In genomic region chr3:74119221-74119620, GRCh38 we compare ENCODE assay signal across 22 cellular contexts.
"Had no signal": no experiment of that assay in that cellular context is flagged by ENCODE, and none has a peak within 500 bp of the region (broad histone marks: within the 10 kb centered on the region; RNA-seq: fewer than 3 reads in every experiment).

No MANE protein-coding gene starts in this region.

- H3K27me3 ChIP-seq: foreskin keratinocyte, neutrophil, right atrium auricular region, thyroid gland had no signal

- H3K27ac Mint-ChIP-seq: activated naive CD8-positive, alpha-beta T cell treated with anti-CD3 and anti-CD28 coated beads for 36 hours; natural killer cell; stimulated activated naive CD8-positive, alpha-beta T cell treated with anti-CD3 and anti-CD28 coated beads, Interleukin-15, Interleukin-2, amounts not matched to agents 100 ng/mL and 50 ng/mL, for 24 hours had no signal

- H3K27me3 Mint-ChIP-seq: activated naive CD8-positive, alpha-beta T cell treated with anti-CD3 and anti-CD28 coated beads for 36 hours; stimulated activated naive CD8-positive, alpha-beta T cell treated with anti-CD3 and anti-CD28 coated beads, Interleukin-15, Interleukin-2, amounts not matched to agents 100 ng/mL and 50 ng/mL, for 24 hours had no signal

- H3K4me3 Mint-ChIP-seq: activated naive CD8-positive, alpha-beta T cell treated with anti-CD3 and anti-CD28 coated beads for 36 hours; natural killer cell; stimulated activated naive CD8-positive, alpha-beta T cell treated with anti-CD3 and anti-CD28 coated beads, Interleukin-15, Interleukin-2, amounts not matched to agents 100 ng/mL and 50 ng/mL, for 24 hours had no signal

- H3K4me1 ChIP-seq: foreskin keratinocyte, pancreas, psoas muscle, right atrium auricular region, thyroid gland had no signal

- H3K36me3 Mint-ChIP-seq: activated naive CD8-positive, alpha-beta T cell treated with anti-CD3 and anti-CD28 coated beads for 36 hours; natural killer cell had no signal

- H3K9me3 ChIP-seq: neutrophil, pancreas, psoas muscle, right atrium auricular region, thyroid gland had no signal

- H3K36me3 ChIP-seq: neutrophil, pancreas, right atrium auricular region, thyroid gland had no signal

- DNase-seq: activated naive CD4-positive, alpha-beta T cell; activated naive CD8-positive, alpha-beta T cell treated with anti-CD3 and anti-CD28 coated beads for 36 hours; activated T-cell treated with anti-CD3 and anti-CD28 coated beads, Interleukin-2, amount 50 U/mL, for 1 hour; amniotic stem cell; cerebellar nuclear complex; effector CD4-positive, alpha-beta T cell; foreskin keratinocyte; hippocampal formation; left ventricle myocardium superior; mammary epithelial cell; midbrain; natural killer cell; pancreas; psoas muscle; stimulated activated CD4-positive, alpha-beta T cell treated with anti-CD3 and anti-CD28 coated beads, Interleukin-12 subunit alpha, Interleukin-12 subunit beta, amount 100 ng/mL, for 4 hours; stimulated activated CD4-positive, alpha-beta T cell treated with anti-CD3 and anti-CD28 coated beads, Interleukin-4, amount 100 ng/mL, for 4 hours; substantia nigra; T-helper 1 cell; thyroid gland had no signal

- H3K4me3 ChIP-seq: pancreas, psoas muscle, right atrium auricular region, thyroid gland had no signal

- H3K4me1 Mint-ChIP-seq: activated naive CD8-positive, alpha-beta T cell treated with anti-CD3 and anti-CD28 coated beads for 36 hours; natural killer cell had no signal

- ATAC-seq: foreskin keratinocyte, left ventricle myocardium superior, natural killer cell, pancreas, psoas muscle had no signal

- H3K27ac ChIP-seq: foreskin keratinocyte, neutrophil, pancreas, psoas muscle, right atrium auricular region, thyroid gland had no signal
